In the genomic region with DNA sequence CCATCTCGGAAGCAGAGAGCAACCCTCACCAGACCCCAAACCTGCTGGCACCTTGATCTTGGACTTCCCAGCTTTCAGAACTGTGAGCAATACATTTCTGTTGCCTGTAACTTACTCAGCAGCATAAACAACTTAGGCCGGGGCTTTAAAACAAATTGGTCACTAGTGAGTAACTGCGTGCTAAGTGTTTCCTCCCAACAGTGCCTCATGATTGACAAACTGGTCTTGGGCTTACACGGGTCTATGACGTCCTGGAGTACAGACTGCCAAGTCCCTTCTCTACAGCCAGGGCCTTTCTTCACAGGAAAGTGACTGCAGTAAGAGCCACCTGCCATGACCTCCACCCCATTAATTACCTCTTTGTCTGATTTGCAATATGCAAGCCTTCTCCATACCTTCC, we compare ENCODE assay signal across 11 cellular contexts.
DNase-seq lines count a peak whose midpoint lies in the region; ATAC-seq, FAIRE-seq and TF ChIP-seq lines count a peak whose summit lies in the region.
"Had no signal": no experiment of that assay in that cellular context is flagged by ENCODE, and none has a peak within 500 bp of the region (broad histone marks: within the 10 kb centered on the region; RNA-seq: fewer than 3 reads in every experiment).

No MANE protein-coding gene starts in this region.

- no peaks in the 10 kb centered on the region for H3K9me3 ChIP-seq in ascending aorta
- H3K9me3 ChIP-seq in thyroid gland: no peaks in the 10 kb centered on the region

- H3K36me3 Mint-ChIP-seq in HFFc6 (ENCODE audit: low read depth): no peaks in the 10 kb centered on the region; the same call in 1 of the 2 replicates
- H3K36me3 Mint-ChIP-seq: mesothelial cell of epicardium had no signal

- H3K4me1 Mint-ChIP-seq in HFFc6 (ENCODE audit: low read depth): peaks cover 25% of the 10 kb centered on the region
- H3K4me1 Mint-ChIP-seq: mesothelial cell of epicardium had no signal

- H3K9me3 Mint-ChIP-seq in HFFc6: no peaks in the 10 kb centered on the region
- H3K9me3 Mint-ChIP-seq: mesothelial cell of epicardium had no signal

- no peak for FAIRE-seq in RCC 7860 (lab: Jason Lieb, UNC)

- H3K27ac ChIP-seq in ascending aorta (peak overlapping the region; percentile 62 to 74), thyroid gland (peak overlapping the region in 1 of 3 donors; percentile 31)

- 48 to 58% methylated on average over 5 of the region's 5 CpGs for WGBS in thyroid gland, 2 donors

- peak overlapping the region; percentile 86 for H3K27ac Mint-ChIP-seq in HFFc6
- H3K27ac Mint-ChIP-seq: mesothelial cell of epicardium had no signal

- peak; percentile 55 for ATAC-seq in left ventricle myocardium superior
- ATAC-seq in GM21381 (IDR thresholded peaks at IDR 0.05; ENCODE audit: unreplicated experiment): no peak

- no peak for TF ChIP-seq POLR2A in thyroid gland (IDR thresholded peaks at IDR 0.05)

- H3K4me1 ChIP-seq in ascending aorta (peaks cover 2 to 29% of the 10 kb centered on the region in 2 donors), thyroid gland (peaks cover 6 to 17% of the 10 kb centered on the region in 2 donors)

- DNase-seq in HFFc6 (peak; percentile 87), ascending aorta (ENCODE audit: low spot score in 2 of 2) (peak; percentile 45 to 88), left ventricle myocardium superior (no peak), thyroid gland (peak; percentile 47 to 57), RCC 7860 (ENCODE audit: low spot score) (no peak), A172 (ENCODE audit: low spot score) (no peak)
- DNase-seq: caudate nucleus, hypothalamus, T1000 had no signal

- no peak overlapping the region for H3K4me3 Mint-ChIP-seq in HFFc6
- H3K4me3 Mint-ChIP-seq: mesothelial cell of epicardium had no signal

- TF ChIP-seq CTCF in HFFc6 (IDR thresholded peaks at IDR 0.05): no peak
- TF ChIP-seq CTCF in ascending aorta (IDR thresholded peaks at IDR 0.05): no peak
- no peak for TF ChIP-seq CTCF in thyroid gland (IDR thresholded peaks at IDR 0.05)

- H3K36me3 ChIP-seq in ascending aorta (no peaks in the 10 kb centered on the region), thyroid gland (no peaks in the 10 kb centered on the region)

- no peak overlapping the region for H3K4me3 ChIP-seq in ascending aorta
- H3K4me3 ChIP-seq in thyroid gland (replicated peaks in 1 of 3): no peak overlapping the region

- intact Hi-C loops in ascending aorta (cut with DNase I): loop anchor here (2.0 to 10.0 kb wide), 3 partner anchors 63 to 1461 kb away; a partner anchor contains a TSS
- intact Hi-C loops in left ventricle myocardium superior (cut with micrococcal nuclease): no loop called here
- intact Hi-C loops in thyroid gland (cut with DNase I): no loop called here

- 0 out of 2 replicates have a peak, but pooled peaks cover 1% of the 10 kb centered on the region for H3K27me3 Mint-ChIP-seq in HFFc6 (ENCODE audit: insufficient read depth)

- H3K27me3 ChIP-seq in ascending aorta: no peaks in the 10 kb centered on the region
- no peaks in the 10 kb centered on the region for H3K27me3 ChIP-seq in thyroid gland

Comparison
In these comparisons a context has a peak if more than half of its experiments do, and no peak if none do; other contexts are left out.
1. DNase-seq: peak in HFFc6 (single experiment), ascending aorta (2 of 2) and thyroid gland (2 of 2); none in left ventricle myocardium superior (single experiment), RCC 7860 (single experiment) and A172 (single experiment).